8 cellular contexts compared by ENCODE assay signal in genomic region chr20:57450419-57450818, GRCh38. TPM values are rescaled to one million over a fixed set of nuclear protein-coding genes. Genes with fewer than 3 reads are reported as not detected.
A peak's percentile ranks its signal among the peaks of the same experiment; 100 is the strongest.
DNase-seq lines count a peak whose midpoint lies in the region; ATAC-seq and TF ChIP-seq lines count a peak whose summit lies in the region.

No MANE protein-coding gene starts in this region.

- peak overlapping the region in 1 of 3 donors; percentile 5 for H3K4me3 ChIP-seq in skeletal muscle tissue (ENCODE audit: low read length in 3 of 3)
- H3K4me3 ChIP-seq in PC-9, result no peak overlapping the region

- H3K36me3 ChIP-seq in skeletal muscle tissue (ENCODE audit: control insufficient read depth in 3 of 3, insufficient read depth in 3 of 3, low read length in 3 of 3) (no peaks in the 10 kb centered on the region), PC-9 (ENCODE audit: low read depth) (no peaks in the 10 kb centered on the region)

- no peaks in the 10 kb centered on the region for H3K9me2 ChIP-seq in PC-9 (ENCODE audit: insufficient read depth)

- no TSS peak for BruUV-seq in PC-9 (replicated peaks; lab: Mats Ljungman, UMichigan)

- no peaks in the 10 kb centered on the region for H3K9me3 ChIP-seq in skeletal muscle tissue (ENCODE audit: control insufficient read depth in 3 of 3, low read length in 3 of 3)
- H3K9me3 ChIP-seq in PC-9 (ENCODE audit: insufficient read depth, low read depth), result no peaks in the 10 kb centered on the region

- no peaks in the 10 kb centered on the region for H3K27me3 ChIP-seq in skeletal muscle tissue (ENCODE audit: control insufficient read depth in 3 of 3, insufficient read depth in 3 of 3, low read length in 3 of 3)
- peaks cover 83% of the 10 kb centered on the region for H3K27me3 ChIP-seq in PC-9 (ENCODE audit: insufficient read depth, low read depth)

- TF ChIP-seq POLR2A in erythroblast (IDR thresholded peaks at IDR 0.05; ENCODE audit: low read length), result no peak

- peak; percentile 81 for ATAC-seq in GM21737 (IDR thresholded peaks at IDR 0.05; ENCODE audit: unreplicated experiment)

- POLR2A ChIA-PET in PC-9 (lab: Charles Lee; ENCODE audit: unreplicated experiment), result no interaction called here

- DNase-seq in GM13977 (ENCODE audit: low spot score) (peak; percentile 79), Kasumi-1 (lab: John Stamatoyannopoulos, UW) (peak; percentile 73 to 79), erythroblast (lab: John Stamatoyannopoulos, UW) (peak; percentile 59 to 73), PC-9 (no peak), HuH-7.5 (ENCODE audit: low spot score) (no peak)
- no peak for DNase-seq in activated CD8-positive, alpha-beta memory T cell treated with anti-CD3 and anti-CD28 coated beads for 24 hours

- in situ Hi-C loops in GM13977 (cut with MboI; ENCODE audit: low pct_unique_long_range_greater_than_20kb, low sequenced_read_pairs, unreplicated experiment), result no loop called here

- H3K4me1 ChIP-seq in skeletal muscle tissue (ENCODE audit: control insufficient read depth in 3 of 3, insufficient read depth in 3 of 3, low read length in 3 of 3) (peaks cover 45 to 67% (median 60%) of the 10 kb centered on the region in 3 donors), PC-9 (replicated peaks; ENCODE audit: insufficient read depth) (peaks cover 6% of the 10 kb centered on the region; the same call in 1 of the 2 replicates)

- no peak overlapping the region for H3K4me2 ChIP-seq in PC-9

- no peak for TF ChIP-seq CTCF in GM13977 (IDR thresholded peaks at IDR 0.05; ENCODE audit: extremely low read depth, insufficient read depth, missing control alignments)
- no peak for TF ChIP-seq CTCF in PC-9 (conservative IDR thresholded peaks at IDR 0.05)

- H3K27ac ChIP-seq in skeletal muscle tissue (ENCODE audit: low read depth, low read length) (peak overlapping the region; percentile 51), PC-9 (no peak overlapping the region)

- H3K79me2 ChIP-seq in PC-9 (ENCODE audit: low read depth), result no peaks in the 10 kb centered on the region

- H3F3A ChIP-seq in PC-9 (ENCODE audit: insufficient read depth, low read depth), result no peaks in the 10 kb centered on the region

- H2AFZ ChIP-seq in PC-9, result no peak overlapping the region

- CTCF ChIA-PET in PC-9 (lab: Charles Lee), result no interaction called here

- peak overlapping the region in 1 of 3 donors; percentile 45 for H3K9ac ChIP-seq in skeletal muscle tissue (ENCODE audit: low read depth in 1 of 3, low read length in 3 of 3)

- H4K20me1 ChIP-seq in PC-9 (ENCODE audit: insufficient read depth), result peaks cover 7% of the 10 kb centered on the region; the same call in 1 of the 2 replicates

- intact Hi-C loops in PC-9 (cut with micrococcal nuclease; ENCODE audit: unreplicated experiment), result no loop called here

RNA-seq across cellular contexts. Expression of gene RBM38, which starts 59.2 kb away (rescaled TPM):
- total RNA-seq in skeletal muscle tissue, result 60.0 TPM
- total RNA-seq in PC-9 (2021), result 19.3 and 25.6 TPM in 2 replicates

Comparison
In these comparisons a context has a peak if more than half of its experiments do, and no peak if none do; other contexts are left out.
1. DNase-seq: peak in GM13977 (single experiment), Kasumi-1 (2 of 2) and erythroblast (2 of 2); none in PC-9 (0 of 2), activated CD8-positive, alpha-beta memory T cell treated with anti-CD3 and anti-CD28 coated beads for 24 hours (single experiment) and HuH-7.5 (single experiment).